In genomic region chr20:64277571-64278318, GRCh38 we compare ENCODE assay signal across 26 cellular contexts.
"Had no signal": no experiment of that assay in that cellular context is flagged by ENCODE, and none has a peak within 500 bp of the region (broad histone marks: within the 10 kb centered on the region; RNA-seq: fewer than 3 reads in every experiment).

No MANE protein-coding gene starts in this region.

- H3K9me3 ChIP-seq: esophagus squamous epithelium, pancreas, prostate gland, sigmoid colon, suprapubic skin, tibial nerve had no signal

- H3K27me3 ChIP-seq: esophagus squamous epithelium, pancreas, sigmoid colon, suprapubic skin, tibial nerve had no signal

- H3K4me2 ChIP-seq: smooth muscle cell had no signal

- H3K4me3 ChIP-seq: esophagus squamous epithelium, pancreas, prostate gland, sigmoid colon, smooth muscle cell, suprapubic skin, tibial nerve had no signal

- H3K36me3 ChIP-seq: pancreas, prostate gland had no signal

- DNase-seq: activated CD4-positive, alpha-beta T cell treated with anti-CD3 and anti-CD28 coated beads, Interleukin-2, amount 50 U/mL, for 1 hour; activated CD8-positive, alpha-beta T cell treated with anti-CD3 and anti-CD28 coated beads for 36 hours; activated gamma-delta T cell treated with Interleukin-2 at 50 U/mL for 16 hours; activated naive CD8-positive, alpha-beta T cell treated with anti-CD3 and anti-CD28 coated beads, Interleukin-2, amount 50 U/mL, for 24 hours; activated T-cell treated with anti-CD3 and anti-CD28 coated beads, Interleukin-2, amount 50 U/mL, for 4 hours; amygdala; endodermal cell; esophagus squamous epithelium; glutamatergic neuron; left cardiac atrium; left ventricle myocardium superior; mammary epithelial cell; naive B cell; nucleus accumbens; retina; sigmoid colon; stimulated activated CD4-positive, alpha-beta T cell treated with anti-CD3 and anti-CD28 coated beads, Interleukin-2, amount 100 ng/mL, for 24 hours; stimulated activated naive CD4-positive, alpha-beta T cell had no signal

- H3K4me1 ChIP-seq: esophagus squamous epithelium, prostate gland, sigmoid colon, suprapubic skin, tibial nerve had no signal

- H3K27ac ChIP-seq: epithelial cell of prostate, esophagus squamous epithelium, pancreas, prostate gland, sigmoid colon, suprapubic skin, tibial nerve, VCaP had no signal

- ATAC-seq: activated CD8-positive, alpha-beta T cell treated with anti-CD3 and anti-CD28 coated beads for 36 hours; activated naive CD8-positive, alpha-beta T cell treated with anti-CD3 and anti-CD28 coated beads, Interleukin-2, amount 50 U/mL, for 24 hours; activated T-cell treated with anti-CD3 and anti-CD28 coated beads, Interleukin-2, amount 50 U/mL, for 4 hours; activated T-helper 17 cell treated with anti-CD3 and anti-CD28 coated beads, Interleukin-2, amount 50 U/mL, for 72 hours; left cardiac atrium; left ventricle myocardium superior; pancreas had no signal
